Comparison of ENCODE assay signal across 27 cellular contexts in the genomic region with DNA sequence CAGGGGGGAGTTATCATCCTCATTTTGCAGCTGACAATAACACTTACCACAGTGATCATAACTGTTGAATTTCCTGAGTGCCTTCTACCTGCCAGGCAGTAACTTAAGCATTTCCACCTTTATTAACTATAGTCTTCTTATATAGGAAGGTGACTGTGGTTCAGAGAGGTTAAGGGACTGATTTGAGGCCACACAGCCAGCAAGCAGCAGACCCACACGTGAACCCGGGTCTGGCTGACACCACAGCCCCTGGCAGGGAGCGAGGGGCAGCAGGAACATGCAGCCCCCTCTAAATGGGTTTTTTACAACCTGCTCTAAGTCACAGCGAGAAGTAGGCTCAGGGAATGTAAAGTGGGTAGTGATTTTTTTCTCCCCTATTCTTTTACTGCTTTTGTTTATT.
"Had no signal": no experiment of that assay in that cellular context is flagged by ENCODE, and none has a peak within 500 bp of the region (broad histone marks: within the 10 kb centered on the region; RNA-seq: fewer than 3 reads in every experiment).

No MANE protein-coding gene starts in this region.

- H3K9me3 ChIP-seq: suprapubic skin, testis, thyroid gland had no signal

- ATAC-seq: stimulated activated effector memory CD8-positive, alpha-beta T cell treated with anti-CD3 and anti-CD28 coated beads, Interleukin-12 subunit alpha, Interleukin-12 subunit beta, amount 100 ng/mL, for 72 hours; stimulated activated memory B cell treated with anti-CD40 and anti-IgM and Interleukin-4, amounts not matched to agents 10 μg/mL and 1 μg/mL and 100 μg/mL, for 72 hours; stimulated activated naive B cell treated with anti-CD40 and anti-IgM and Interleukin-4, amounts not matched to agents 10 μg/mL and 1 μg/mL and 100 μg/mL, for 72 hours; stimulated activated naive CD8-positive, alpha-beta T cell treated with anti-CD3 and anti-CD28 coated beads, Interleukin-15, amount 100 ng/mL, for 72 hours; stimulated activated naive CD8-positive, alpha-beta T cell treated with anti-CD3 and anti-CD28 coated beads, Interleukin-15, Interleukin-2, amounts not matched to agents 100 U/mL and 50 U/mL, for 24 hours; upper lobe of right lung had no signal

- H3K4me1 ChIP-seq: testis, tibial artery, tibial nerve, transverse colon, upper lobe of left lung, upper lobe of right lung, uterus had no signal

- H3K27me3 ChIP-seq: stomach, suprapubic skin, testis, thyroid gland, tibial nerve, transverse colon, upper lobe of left lung, upper lobe of right lung, uterus, vagina had no signal

- H3K4me3 ChIP-seq: stomach, suprapubic skin, testis, thoracic aorta, thyroid gland, tibial artery, tibial nerve, transverse colon, upper lobe of left lung, upper lobe of right lung, uterus, vagina had no signal

- H3K27ac ChIP-seq: stomach, suprapubic skin, testis, thoracic aorta, thyroid gland, tibial artery, tibial nerve, transverse colon, upper lobe of left lung, upper lobe of right lung, uterus, vagina had no signal

- DNase-seq: stimulated activated CD4-positive, alpha-beta T cell treated with anti-CD3 and anti-CD28 coated beads, Interleukin-2, amount 100 ng/mL, for 48 hours; stimulated activated CD4-positive, alpha-beta T cell treated with anti-CD3 and anti-CD28 coated beads, Interleukin-4, amount 100 ng/mL, for 1 hour; stimulated activated CD4-positive, alpha-beta T cell treated with anti-CD3 and anti-CD28 coated beads, Interleukin-4, amount 100 ng/mL, for 24 hours; stimulated activated CD4-positive, alpha-beta T cell treated with anti-CD3 and anti-CD28 coated beads, Interleukin-4, amount 100 ng/mL, for 4 hours; stimulated activated CD8-positive, alpha-beta memory T cell treated with anti-CD3 and anti-CD28 coated beads, Interleukin-4, amount 100 ng/mL, for 48 hours; stimulated activated naive B cell treated with anti-CD40 and anti-IgM and Interleukin-4, amounts not matched to agents 10 μg/mL and 1 μg/mL and 100 μg/mL, for 72 hours; stimulated activated naive CD4-positive, alpha-beta T cell; stimulated activated naive CD4-positive, alpha-beta T cell treated with Interleukin-2 at 50 U/mL for 16 hours; stimulated activated naive CD8-positive, alpha-beta T cell treated with anti-CD3 and anti-CD28 coated beads, Interleukin-15, amount 100 ng/mL, for 72 hours; stimulated activated naive CD8-positive, alpha-beta T cell treated with anti-CD3 and anti-CD28 coated beads, Interleukin-15, Interleukin-2, amounts not matched to agents 100 U/mL and 50 U/mL, for 24 hours; stomach; substantia nigra; testis; thyroid gland; tibial artery; transverse colon; trophoblast cell; upper lobe of left lung; upper lobe of right lung; uterus had no signal

- FAIRE-seq: urothelium cell line had no signal

- H3K36me3 ChIP-seq: stomach, suprapubic skin, thoracic aorta, thyroid gland, tibial artery, tibial nerve, transverse colon, upper lobe of left lung, upper lobe of right lung, uterus, vagina had no signal
